Comparison of ENCODE assay signal across 8 cellular contexts in genomic region chr2:114550895-114551793, GRCh38.
DNase-seq lines count a peak whose midpoint lies in the region; TF ChIP-seq lines count a peak whose summit lies in the region.

No MANE protein-coding gene starts in this region.

- H3K18ac ChIP-seq in H9 (ENCODE audit: insufficient read length, low read depth, low read length) = no peak overlapping the region

- TF ChIP-seq CTCF in H9 (conservative IDR thresholded peaks at IDR 0.05) = peak; percentile 90

- H2BK12ac ChIP-seq in H9 (ENCODE audit: insufficient read length, low read depth, low read length) = no peak overlapping the region

- H3K4me1 ChIP-seq in H9 (ENCODE audit: insufficient read depth, low read length) = no peaks in the 10 kb centered on the region
- no peaks in the 10 kb centered on the region; the same call in 1 of the 2 replicates for H3K4me1 ChIP-seq in iPS DF 6.9 (ENCODE audit: control insufficient read depth, insufficient read depth, low read length)

- H3K23me2 ChIP-seq in H9 (ENCODE audit: insufficient read length, low read depth, low read length, poor library complexity, severe bottlenecking) = no peaks in the 10 kb centered on the region

- H3K27me3 ChIP-seq in H9 (ENCODE audit: insufficient read depth, low read length) (no peaks in the 10 kb centered on the region), iPS DF 6.9 (ENCODE audit: control insufficient read depth, insufficient read depth, low read length) (no peaks in the 10 kb centered on the region)

- H3K9ac ChIP-seq in H9 (ENCODE audit: extremely low read depth, insufficient read length, low read length) = no peak overlapping the region

- H3K27me3 Mint-ChIP-seq in H9 (ENCODE audit: low read depth) = no peaks in the 10 kb centered on the region; the same call in 1 of the 2 replicates

- H4K5ac ChIP-seq in H9 (ENCODE audit: insufficient read length, low read depth, low read length) = no peak overlapping the region

- no peak overlapping the region for H2BK5ac ChIP-seq in H9 (ENCODE audit: insufficient read length, low read length)

- no peak overlapping the region for H3K56ac ChIP-seq in H9 (ENCODE audit: insufficient read length, low read depth, low read length)

- DNase-seq in DMS153 treated with DMSO at 0.1 percent for 48 hours (lab: John Stamatoyannopoulos, UW; ENCODE audit: unreplicated experiment) = peak; percentile 32
- DNase-seq in H9 = peak; percentile 69
- peak; percentile 47 for DNase-seq in NCI-H2196 treated with DMSO at 0.1 percent for 48 hours (lab: John Stamatoyannopoulos, UW; ENCODE audit: unreplicated experiment)
- DNase-seq in anterior cingulate cortex (lab: John Stamatoyannopoulos, UW) = peak in 41 of 58 donors; percentile 2 to 65 (median 13)
- peak; percentile 48 for DNase-seq in iPS DF 6.9 (ENCODE audit: low read depth, low spot score)
- DNase-seq in stimulated activated CD8-positive, alpha-beta memory T cell treated with anti-CD3 and anti-CD28 coated beads, Interleukin-4, amount 100 ng/mL, for 48 hours = peak; percentile 27
- DNase-seq in mesenteric fat pad (ENCODE audit: low spot score) = no peak
- DNase-seq in NCI-H187 treated with DMSO at 0.1 percent for 48 hours (lab: John Stamatoyannopoulos, UW) = no peak

- H4K8ac ChIP-seq in H9 (replicated peaks; ENCODE audit: insufficient read length, low read depth, low read length) = no peak overlapping the region

- no peak overlapping the region for H3K14ac ChIP-seq in H9 (ENCODE audit: insufficient read depth, low read length)

- H3K27ac Mint-ChIP-seq in H9 = no peak overlapping the region

- no peak overlapping the region for H2BK20ac ChIP-seq in H9 (ENCODE audit: low read depth, low read length, poor library complexity, severe bottlenecking)

- H3K4me3 ChIP-seq in iPS DF 6.9 (ENCODE audit: low read length) = no peak overlapping the region

- no peak overlapping the region for H3K4me2 ChIP-seq in H9 (ENCODE audit: insufficient read depth, insufficient read length, low read length)

- H3K27ac ChIP-seq in H9 (ENCODE audit: insufficient read length, low read depth, low read length) = no peak overlapping the region
- H3K27ac ChIP-seq in iPS DF 6.9 (ENCODE audit: low read length) = no peak overlapping the region

- H2BK15ac ChIP-seq in H9 (ENCODE audit: low read depth, low read length) = no peak overlapping the region

- no peak overlapping the region for H2BK120ac ChIP-seq in H9 (ENCODE audit: low read depth, low read length, poor library complexity, severe bottlenecking)

- H3K79me1 ChIP-seq in H9 (ENCODE audit: insufficient read depth, low read depth, low read length, poor library complexity, severe bottlenecking) = no peaks in the 10 kb centered on the region

- no peaks in the 10 kb centered on the region for H3K9me3 ChIP-seq in H9 (ENCODE audit: control insufficient read depth, low read depth, low read length)
- no peaks in the 10 kb centered on the region for H3K9me3 ChIP-seq in iPS DF 6.9 (ENCODE audit: control insufficient read depth, insufficient read depth, low read length)

- H3K36me3 Mint-ChIP-seq in H9 (ENCODE audit: insufficient read depth in 1 of 3, low read depth in 3 of 3) = no peaks in the 10 kb centered on the region; a peak in 1 of 7 replicates

- no peak overlapping the region for H3K23ac ChIP-seq in H9 (ENCODE audit: insufficient read length, low read depth, low read length)

- H3K9me3 Mint-ChIP-seq in H9 = no peaks in the 10 kb centered on the region

- no peak overlapping the region for H3T11ph ChIP-seq in H9 (ENCODE audit: low read length)

- no CpG with 5 or more reads among the region's 5 CpGs for WGBS in H9 (ENCODE audit: extremely low coverage, insufficient read length, low lambda C conversion rate)
- WGBS in iPS DF 6.9 (ENCODE audit: insufficient coverage, insufficient read length) = no CpG with 5 or more reads among the region's 5 CpGs

- no peaks in the 10 kb centered on the region for H3K36me3 ChIP-seq in iPS DF 6.9 (ENCODE audit: control insufficient read depth, insufficient read depth, low read length)

- no peak overlapping the region for H4K91ac ChIP-seq in H9 (ENCODE audit: insufficient read length, low read depth, low read length)

- H2AFZ ChIP-seq in H9 (ENCODE audit: low read length) = no peak overlapping the region

- no peaks in the 10 kb centered on the region for H3K79me2 ChIP-seq in H9 (ENCODE audit: insufficient read depth, low read length)

- no peaks in the 10 kb centered on the region for H4K20me1 ChIP-seq in H9 (ENCODE audit: control insufficient read depth, insufficient read depth, insufficient read length)

- no peak overlapping the region for H3K4ac ChIP-seq in H9 (ENCODE audit: low read depth, low read length)

- peaks cover 14 to 15% of the 10 kb centered on the region in 2 experiments; a peak in 3 of 4 replicates for H3K4me1 Mint-ChIP-seq in H9

- no peak overlapping the region for H3K4me3 Mint-ChIP-seq in H9

- no peak overlapping the region for H2AK5ac ChIP-seq in H9 (ENCODE audit: insufficient read length, low read length)

Comparison
In these comparisons a context has a peak if more than half of its experiments do, and no peak if none do; other contexts are left out.
1. DNase-seq: peak in DMS153 treated with DMSO at 0.1 percent for 48 hours (single experiment), H9 (single experiment), NCI-H2196 treated with DMSO at 0.1 percent for 48 hours (single experiment), anterior cingulate cortex (41 of 58), iPS DF 6.9 (single experiment) and stimulated activated CD8-positive, alpha-beta memory T cell treated with anti-CD3 and anti-CD28 coated beads, Interleukin-4, amount 100 ng/mL, for 48 hours (single experiment); none in mesenteric fat pad (single experiment) and NCI-H187 treated with DMSO at 0.1 percent for 48 hours (single experiment).